ENCODE assay signal across 8 cellular contexts in genomic region chr7:127588697-127589482, GRCh38. TPM values are rescaled to one million over a fixed set of nuclear protein-coding genes. Genes with fewer than 3 reads are reported as not detected.
DNase-seq lines count a peak whose midpoint lies in the region; ATAC-seq and TF ChIP-seq lines count a peak whose summit lies in the region.

No MANE protein-coding gene starts in this region.

- H3K27ac Mint-ChIP-seq in activated T-cell treated with anti-CD3 and anti-CD28 coated beads, Interleukin-2, amount 50 U/mL, for 24 hours = peak overlapping the region; percentile 89
- peak overlapping the region; percentile 94 for H3K27ac Mint-ChIP-seq in type B pancreatic cell

- H3K9me3 ChIP-seq in fibroblast of lung (ENCODE audit: control insufficient read depth, insufficient read depth, low read depth, low read length) = no peaks in the 10 kb centered on the region
- no peaks in the 10 kb centered on the region for H3K9me3 ChIP-seq in muscle layer of duodenum (ENCODE audit: control insufficient read depth in 1 of 2, low read length in 2 of 2)

- peak; percentile 73 for DNase-seq in AG08396 (ENCODE audit: low spot score)
- DNase-seq in NCI-H2196 treated with DMSO at 0.1 percent for 48 hours (lab: John Stamatoyannopoulos, UW; ENCODE audit: unreplicated experiment) = peak; percentile 20
- no peak for DNase-seq in activated T-cell treated with anti-CD3 and anti-CD28 coated beads, Interleukin-2, amount 50 U/mL, for 24 hours
- peak; percentile 49 to 57 for DNase-seq in fibroblast of lung (ENCODE audit: low read depth in 2 of 2)
- DNase-seq in type B pancreatic cell (ENCODE audit: extremely low spot score, unreplicated experiment) = no peak

- H3K9ac ChIP-seq in fibroblast of lung (ENCODE audit: insufficient read depth, low read length) = peak overlapping the region; percentile 85

- peaks cover 6% of the 10 kb centered on the region for H3K36me3 ChIP-seq in fibroblast of lung (ENCODE audit: control insufficient read depth, insufficient read depth, low read length)
- peaks cover 17 to 18% of the 10 kb centered on the region in 2 donors for H3K36me3 ChIP-seq in muscle layer of duodenum (ENCODE audit: control insufficient read depth in 1 of 2, insufficient read depth in 2 of 2, low read length in 2 of 2)

- peak overlapping the region; percentile 85 for H3K4me3 Mint-ChIP-seq in activated T-cell treated with anti-CD3 and anti-CD28 coated beads, Interleukin-2, amount 50 U/mL, for 24 hours
- peak overlapping the region; percentile 97 for H3K4me3 Mint-ChIP-seq in type B pancreatic cell

- H3K79me2 ChIP-seq in fibroblast of lung (ENCODE audit: control insufficient read depth, insufficient read depth, low read length) = peaks cover 17% of the 10 kb centered on the region

- no peaks in the 10 kb centered on the region for H3K27me3 ChIP-seq in fibroblast of lung (ENCODE audit: control insufficient read depth, insufficient read depth, low read length)
- no peaks in the 10 kb centered on the region for H3K27me3 ChIP-seq in muscle layer of duodenum (ENCODE audit: low read depth, low read length)

- peak overlapping the region; percentile 92 for H3K4me2 ChIP-seq in fibroblast of lung (ENCODE audit: extremely low read depth, insufficient read depth, low read length)

- H3K36me3 Mint-ChIP-seq in activated T-cell treated with anti-CD3 and anti-CD28 coated beads, Interleukin-2, amount 50 U/mL, for 24 hours (ENCODE audit: low read depth) = peaks cover 44% of the 10 kb centered on the region
- peaks cover 10% of the 10 kb centered on the region for H3K36me3 Mint-ChIP-seq in type B pancreatic cell

- H3K4me3 ChIP-seq in fibroblast of lung (replicated peaks in 1 of 4; ENCODE audit: control extremely low read depth in 1 of 4, insufficient read depth in 1 of 4, low read depth in 3 of 4, low read length in 4 of 4) (peak overlapping the region; percentile 81 to 98 (median 90)), muscle layer of duodenum (ENCODE audit: low read depth in 1 of 2, low read length in 2 of 2) (peak overlapping the region; percentile 81 to 90)

- no peak for TF ChIP-seq POLR2A in GM18505 (IDR thresholded peaks at IDR 0.05; ENCODE audit: borderline replicate concordance, extremely low read depth, insufficient read depth, insufficient read length)

- H2AFZ ChIP-seq in fibroblast of lung (ENCODE audit: low read length) = peak overlapping the region; percentile 86

- no peaks in the 10 kb centered on the region for H3K9me3 Mint-ChIP-seq in activated T-cell treated with anti-CD3 and anti-CD28 coated beads, Interleukin-2, amount 50 U/mL, for 24 hours
- H3K9me3 Mint-ChIP-seq in type B pancreatic cell = no peaks in the 10 kb centered on the region

- H3K27ac ChIP-seq in fibroblast of lung (ENCODE audit: insufficient read depth, low read length) (peak overlapping the region; percentile 74), muscle layer of duodenum (ENCODE audit: low read length) (peak overlapping the region; percentile 64)

- ATAC-seq in GM18505 (IDR thresholded peaks at IDR 0.05; ENCODE audit: unreplicated experiment) (peak; percentile 9), HG03025 (IDR thresholded peaks at IDR 0.05; ENCODE audit: low FRiP score, unreplicated experiment) (peak; percentile 27)

- H3K27me3 Mint-ChIP-seq in activated T-cell treated with anti-CD3 and anti-CD28 coated beads, Interleukin-2, amount 50 U/mL, for 24 hours = no peaks in the 10 kb centered on the region
- H3K27me3 Mint-ChIP-seq in type B pancreatic cell = no peaks in the 10 kb centered on the region

- H4K20me1 ChIP-seq in fibroblast of lung (ENCODE audit: control insufficient read depth, extremely low read depth, insufficient read depth, low read length) = no peaks in the 10 kb centered on the region

- peak; percentile 61 to 66 for TF ChIP-seq CTCF in fibroblast of lung (conservative IDR thresholded peaks at IDR 0.05 in 1 of 2, IDR thresholded peaks at IDR 0.05 in 1 of 2; ENCODE audit: low read depth in 1 of 2, low read length in 2 of 2)
- peak; percentile 59 for TF ChIP-seq CTCF in type B pancreatic cell (conservative IDR thresholded peaks at IDR 0.05)

- peaks cover 52% of the 10 kb centered on the region for H3K4me1 Mint-ChIP-seq in activated T-cell treated with anti-CD3 and anti-CD28 coated beads, Interleukin-2, amount 50 U/mL, for 24 hours (ENCODE audit: low read depth)
- peaks cover 20% of the 10 kb centered on the region for H3K4me1 Mint-ChIP-seq in type B pancreatic cell (ENCODE audit: unreplicated experiment)

- H3K4me1 ChIP-seq in fibroblast of lung (ENCODE audit: control insufficient read depth, extremely low read depth, insufficient read depth, low read length) = peaks cover 3% of the 10 kb centered on the region
- peaks cover 19 to 36% of the 10 kb centered on the region in 2 donors for H3K4me1 ChIP-seq in muscle layer of duodenum (ENCODE audit: control insufficient read depth in 1 of 2, insufficient read depth in 2 of 2, low read length in 2 of 2)

RNA-seq across cellular contexts. Expression of gene ARF5, which starts 0.7 kb away (rescaled TPM):
- 105 and 113 TPM in 2 replicates for total RNA-seq in fibroblast of lung
- 185 and 214 TPM in 2 replicates for polyA plus RNA-seq in fibroblast of lung
- 188 and 200 TPM in 2 replicates for polyA plus RNA-seq in fibroblast of lung (2012)
- polyA minus RNA-seq in fibroblast of lung (ENCODE audit: low replicate concordance) = 101 and 182 TPM in 2 replicates
- total RNA-seq in type B pancreatic cell (ENCODE audit: low replicate concordance) = 189 and 190 TPM in 2 replicates

RNA-seq across cellular contexts. Expression of gene GCC1, which starts 3.5 kb away (rescaled TPM):
- 38.8 and 39.0 TPM in 2 replicates for total RNA-seq in fibroblast of lung
- polyA plus RNA-seq in fibroblast of lung = 7.6 and 8.0 TPM in 2 replicates
- polyA plus RNA-seq in fibroblast of lung (2012) = 10.7 and 11.5 TPM in 2 replicates
- polyA minus RNA-seq in fibroblast of lung (ENCODE audit: low replicate concordance) = 8.9 and 10.1 TPM in 2 replicates
- 15.6 and 21.4 TPM in 2 replicates for total RNA-seq in type B pancreatic cell (ENCODE audit: low replicate concordance)

RNA-seq across cellular contexts. Expression of gene FSCN3, which starts 4.6 kb away (rescaled TPM):
- total RNA-seq in fibroblast of lung (1.2 and 1.3 TPM in 2 replicates), type B pancreatic cell (ENCODE audit: low replicate concordance) (1.4 and 1.6 TPM in 2 replicates)
- 0.84 and 1.6 TPM in 2 replicates for polyA plus RNA-seq in fibroblast of lung
- not detected in 2 replicates for polyA plus RNA-seq in fibroblast of lung (2012)
- not detected in 2 replicates for polyA minus RNA-seq in fibroblast of lung (ENCODE audit: low replicate concordance)

RNA-seq across cellular contexts. Expression of gene PAX4, which starts 29.1 kb away (rescaled TPM):
- not detected in 2 replicates for total RNA-seq in fibroblast of lung
- polyA plus RNA-seq in fibroblast of lung = not detected in 2 replicates
- polyA plus RNA-seq in fibroblast of lung (2012) = not detected in 2 replicates
- not detected in 2 replicates for polyA minus RNA-seq in fibroblast of lung (ENCODE audit: low replicate concordance)
- total RNA-seq in type B pancreatic cell (ENCODE audit: low replicate concordance) = 3.4 and 14.9 TPM in 2 replicates

Comparison
In these comparisons a context has a peak if more than half of its experiments do, and no peak if none do; other contexts are left out.
1. DNase-seq: peak in AG08396 (single experiment), NCI-H2196 treated with DMSO at 0.1 percent for 48 hours (single experiment) and fibroblast of lung (2 of 2); none in activated T-cell treated with anti-CD3 and anti-CD28 coated beads, Interleukin-2, amount 50 U/mL, for 24 hours (single experiment) and type B pancreatic cell (single experiment).